1 cellular context compared by ENCODE assay signal in the genomic region with DNA sequence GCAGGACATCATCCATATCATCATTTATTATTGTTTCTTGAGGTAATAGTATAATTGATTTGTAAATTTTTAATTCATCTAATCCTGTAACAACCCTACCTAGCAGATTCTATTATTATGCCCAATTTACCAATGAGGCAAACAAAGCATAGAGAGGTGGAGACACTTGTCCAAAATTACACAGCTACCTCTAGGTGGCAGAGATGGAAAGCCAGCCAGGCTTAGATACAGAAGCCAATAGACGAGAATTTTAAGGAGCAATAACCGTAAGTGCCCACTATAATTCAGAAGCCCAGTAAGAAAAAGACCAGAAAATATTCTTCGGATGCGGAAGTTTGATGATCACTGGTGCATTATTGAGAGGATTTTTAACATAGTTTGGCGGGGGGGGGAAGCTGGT.
TF ChIP-seq lines count a peak whose summit lies in the region.

No MANE protein-coding gene starts in this region.

TF ChIP-seq in SK-N-SH, 30 proteins besides CTCF, POLR2A, EP300 and RAD21 (continued from another document):
- no peak for TF ChIP-seq POLR2AphosphoS5 (IDR thresholded peaks at IDR 0.05; ENCODE audit: low read depth, low read length)
